ENCODE assay signal across 16 cellular contexts in genomic region chr2:135124924-135125886, GRCh38.
A peak's percentile ranks its signal among the peaks of the same experiment; 100 is the strongest.
DNase-seq lines count a peak whose midpoint lies in the region.
"Had no signal": no experiment of that assay in that cellular context is flagged by ENCODE, and none has a peak within 500 bp of the region (broad histone marks: within the 10 kb centered on the region; RNA-seq: fewer than 3 reads in every experiment).

No MANE protein-coding gene starts in this region.

- DNase-seq in A172 (ENCODE audit: low spot score) (peak; percentile 4), GM03348 (ENCODE audit: low spot score) (peak; percentile 11), SK-N-MC (ENCODE audit: low read depth, low spot score) (no peak), fibroblast of the conjunctiva (ENCODE audit: low read depth) (peak; percentile 23), DMS 273 treated with DMSO at 0.1 percent for 48 hours (lab: John Stamatoyannopoulos, UW) (no peak), NCI-H1417 (lab: John Stamatoyannopoulos, UW) (no peak)
- no peak for DNase-seq in stimulated activated CD4-positive, alpha-beta T cell treated with anti-CD3 and anti-CD28 coated beads, Interleukin-2, amount 100 ng/mL, for 24 hours
- no peak for DNase-seq in activated CD8-positive, alpha-beta memory T cell treated with anti-CD3 and anti-CD28 coated beads, Interleukin-2, amount 50 U/mL, for 4 hours
- DNase-seq: activated CD4-positive, alpha-beta T cell treated with anti-CD3 and anti-CD28 coated beads, Interleukin-2, amount 50 U/mL, for 4 hours; activated naive CD4-positive, alpha-beta T cell treated with anti-CD3 and anti-CD28 coated beads, Interleukin-2, amount 50 U/mL, for 16 hours; BE2C; DMS79 treated with DMSO at 0.1 percent for 48 hours; left colon; NCI-H187 treated with DMSO at 0.1 percent for 48 hours; posterior cingulate gyrus; T-helper 9 cell had no signal

- peak overlapping the region; percentile 51; the same call in 1 of the 2 replicates for H3K27ac ChIP-seq in SK-N-MC

- H3K4me3 ChIP-seq in SK-N-MC = no peak overlapping the region

- H3K9me3 ChIP-seq in SK-N-MC (ENCODE audit: low read depth, low read length) = no peaks in the 10 kb centered on the region
- H3K9me3 ChIP-seq: BE2C had no signal

- peaks cover 48% of the 10 kb centered on the region for H3K36me3 ChIP-seq in SK-N-MC (ENCODE audit: insufficient read depth, low read length)
- H3K36me3 ChIP-seq: BE2C had no signal

- no peak overlapping the region for H3K9ac ChIP-seq in SK-N-MC (ENCODE audit: insufficient read length)

Comparison
In these comparisons a context has a peak if more than half of its experiments do, and no peak if none do; other contexts are left out.
1. DNase-seq: peak in A172 (single experiment), GM03348 (single experiment) and fibroblast of the conjunctiva (single experiment); none in SK-N-MC (single experiment), DMS 273 treated with DMSO at 0.1 percent for 48 hours (single experiment), stimulated activated CD4-positive, alpha-beta T cell treated with anti-CD3 and anti-CD28 coated beads, Interleukin-2, amount 100 ng/mL, for 24 hours (0 of 2), NCI-H1417 (0 of 3) and activated CD8-positive, alpha-beta memory T cell treated with anti-CD3 and anti-CD28 coated beads, Interleukin-2, amount 50 U/mL, for 4 hours (single experiment).